ENCODE assay signal across 2 cellular contexts in genomic region chr2:158115202-158115783, GRCh38.
TF ChIP-seq lines count a peak whose summit lies in the region.

No MANE protein-coding gene starts in this region.

TF ChIP-seq in GM23338, 12 proteins besides CTCF, POLR2A, EP300 and RAD21 (continued from another document):
- no peak for TF ChIP-seq ZNF462 (CRISPR knock-in tag; IDR thresholded peaks at IDR 0.05)
- no peak for TF ChIP-seq STAT1 (IDR thresholded peaks at IDR 0.05; ENCODE audit: unreplicated experiment)
- no peak for TF ChIP-seq ETS1 (IDR thresholded peaks at IDR 0.05)
- no peak for TF ChIP-seq REST (IDR thresholded peaks at IDR 0.05; ENCODE audit: unreplicated experiment)
- no peak for TF ChIP-seq CREB1 (CRISPR knock-in tag; IDR thresholded peaks at IDR 0.05; ENCODE audit: low read depth)
- no peak for TF ChIP-seq EZH2 (IDR thresholded peaks at IDR 0.05; ENCODE audit: low read depth, unreplicated experiment)

TF ChIP-seq in SK-N-SH, 30 proteins besides CTCF, POLR2A, EP300 and RAD21 (continued from another document):
- no peak for TF ChIP-seq USF2 (IDR thresholded peaks at IDR 0.05; ENCODE audit: borderline replicate concordance, low read depth, low read length)
- TF ChIP-seq USF1 (IDR thresholded peaks at IDR 0.05; ENCODE audit: borderline replicate concordance, low read depth): no peak
- no peak for TF ChIP-seq MAX (IDR thresholded peaks at IDR 0.05; ENCODE audit: low read depth)
- no peak for TF ChIP-seq RCOR1 (IDR thresholded peaks at IDR 0.05; ENCODE audit: low read length)
- TF ChIP-seq RFX5 (IDR thresholded peaks at IDR 0.05; ENCODE audit: low read length): no peak
TF ChIP-seq in SK-N-SH: peak in this region for 0.
